In the genomic region with DNA sequence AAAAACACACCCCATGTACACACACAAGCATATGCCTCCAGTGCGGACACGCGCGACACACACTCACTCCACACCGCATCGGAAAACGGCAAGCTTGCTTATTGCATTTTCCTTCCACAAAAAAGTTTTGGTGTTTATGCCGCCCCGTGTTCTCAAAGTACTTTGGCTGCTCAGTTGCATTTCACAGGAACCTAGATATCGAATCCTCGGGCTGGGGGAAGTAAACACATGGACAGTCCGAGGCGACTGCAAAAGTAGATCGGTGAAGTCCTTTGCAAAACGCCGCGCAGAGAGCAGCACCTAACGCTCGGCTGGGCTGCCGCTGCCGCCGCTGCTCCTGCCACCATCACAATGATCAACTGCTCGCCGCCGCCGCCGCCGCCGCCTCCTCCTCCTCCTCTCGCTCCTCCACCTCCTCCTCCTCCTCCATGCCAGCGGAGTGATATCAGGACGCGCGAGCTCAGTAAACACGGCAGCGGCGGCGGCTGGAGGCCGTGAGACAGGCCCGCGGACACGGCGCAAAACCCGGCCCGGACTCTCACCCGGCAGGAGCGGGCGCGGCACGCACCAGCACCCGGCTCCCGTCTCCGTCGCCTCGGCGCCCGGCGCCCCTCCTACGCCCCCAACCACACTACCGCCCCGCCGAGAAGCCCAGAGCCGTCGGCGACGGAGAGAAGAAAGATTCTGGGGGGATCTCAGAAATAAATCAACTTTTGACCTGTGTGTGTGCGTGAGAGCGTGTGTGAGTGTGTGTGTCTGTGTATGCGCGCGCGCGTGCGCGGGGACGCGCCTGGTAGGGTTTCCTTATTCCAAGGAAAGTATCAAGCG, we compare ENCODE assay signal across 8 cellular contexts. TPM values are rescaled to one million over a fixed set of nuclear protein-coding genes. Genes with fewer than 3 reads are reported as not detected.
DNase-seq lines count a peak whose midpoint lies in the region; TF ChIP-seq lines count a peak whose summit lies in the region.

Gene MAML3, minus strand, starts transcription at position 441 of the 828 bp plus-strand sequence. CDS start 857 bp downstream, outside the sequence.

- H3K9me2 ChIP-seq in SK-N-SH = no peaks in the 10 kb centered on the region

- no peaks in the 10 kb centered on the region for H3K9me3 ChIP-seq in HEK293 (ENCODE audit: control insufficient read depth, insufficient read depth, low read depth, low read length)
- H3K9me3 ChIP-seq in SK-N-SH = no peaks in the 10 kb centered on the region
- no peaks in the 10 kb centered on the region for H3K9me3 ChIP-seq in neutrophil
- H3K9me3 ChIP-seq in stomach smooth muscle (ENCODE audit: control insufficient read depth in 2 of 2, low read length in 2 of 2) = no peaks in the 10 kb centered on the region

- TSS peak; percentile 32 for BruUV-seq in Calu3 (replicated peaks; lab: Mats Ljungman, UMichigan)

- intact Hi-C loops in Calu3 (cut with micrococcal nuclease; ENCODE audit: unreplicated experiment) = loop anchor here (2.0 to 10.0 kb wide), 3 partner anchors 57 to 171 kb away; no protein-coding TSS in a partner anchor

- H3K27me3 ChIP-seq in SK-N-SH (ENCODE audit: insufficient read depth) = no peaks in the 10 kb centered on the region
- H3K27me3 ChIP-seq in neutrophil = no peaks in the 10 kb centered on the region
- H3K27me3 ChIP-seq in stomach smooth muscle (ENCODE audit: control insufficient read depth in 1 of 2, insufficient read depth in 2 of 2, low read length in 2 of 2) = no peaks in the 10 kb centered on the region

- peak; percentile 18 to 79; a peak in 3 of 4 replicates for TF ChIP-seq EP300 in SK-N-SH (IDR thresholded peaks at IDR 0.05; ENCODE audit: borderline replicate concordance in 1 of 2, low read depth in 1 of 2, low read length in 1 of 2)

- H3K36me3 ChIP-seq in HEK293 (ENCODE audit: control insufficient read depth in 2 of 2, insufficient read depth in 1 of 2, low read length in 2 of 2) = no peaks in the 10 kb centered on the region
- H3K36me3 ChIP-seq in SK-N-SH (replicated peaks in 1 of 2; ENCODE audit: control insufficient read depth in 1 of 2, insufficient read depth in 2 of 2, low read length in 1 of 2) = no peaks in the 10 kb centered on the region
- no peaks in the 10 kb centered on the region for H3K36me3 ChIP-seq in neutrophil
- no peaks in the 10 kb centered on the region for H3K36me3 ChIP-seq in stomach smooth muscle (ENCODE audit: control insufficient read depth in 2 of 2, insufficient read depth in 2 of 2, low read length in 2 of 2)

- H3K36me3 Mint-ChIP-seq in Calu3 (ENCODE audit: insufficient read depth, unreplicated experiment) = peaks cover 47% of the 10 kb centered on the region

- WGBS in SK-N-SH (ENCODE audit: low lambda C conversion rate) = under 1% methylated on average over 63 of the region's 78 CpGs

- DNase-seq in Calu3 = peak; percentile 90
- DNase-seq in NCI-H1105 (lab: John Stamatoyannopoulos, UW) = peak; percentile 86
- peak; percentile 90 for DNase-seq in SK-N-SH
- DNase-seq in activated naive CD4-positive, alpha-beta T cell treated with anti-CD3 and anti-CD28 coated beads, Interleukin-2, amount 50 U/mL, for 16 hours = peak; percentile 84
- DNase-seq in germinal center (ENCODE audit: low spot score) = peak; percentile 63

- H3K9me3 Mint-ChIP-seq in Calu3 (ENCODE audit: low read depth, unreplicated experiment) = no peaks in the 10 kb centered on the region

- H3K4me3 ChIP-seq in HEK293 (ENCODE audit: low read depth, low read length) (peak within 1 kb of the TSS; percentile 64), SK-N-SH (ENCODE audit: low read depth in 2 of 2, low read length in 1 of 2) (peak within 1 kb of the TSS; percentile 94 to 97), neutrophil (ENCODE audit: low read depth in 1 of 2, low read length in 1 of 2) (peak within 1 kb of the TSS; percentile 92), stomach smooth muscle (ENCODE audit: low read length in 2 of 2) (peak within 1 kb of the TSS; percentile 88 to 89)

- peak within 1 kb of the TSS; percentile 99 for H3K27ac ChIP-seq in HEK293 (ENCODE audit: extremely low read depth, low read depth, low read length)
- peak within 1 kb of the TSS; percentile 98 to 99 for H3K27ac ChIP-seq in SK-N-SH (ENCODE audit: low read depth in 2 of 2, low read length in 1 of 2)
- H3K27ac ChIP-seq in neutrophil = peak within 1 kb of the TSS; percentile 100
- peak within 1 kb of the TSS; percentile 88 for H3K27ac ChIP-seq in stomach smooth muscle (ENCODE audit: low read length)

- peak within 1 kb of the TSS; percentile 93 for H3K9ac ChIP-seq in SK-N-SH
- H3K9ac ChIP-seq in stomach smooth muscle (ENCODE audit: low read length in 2 of 2) = peak within 1 kb of the TSS; percentile 86 to 91

- peak within 1 kb of the TSS; percentile 71 for H2AFZ ChIP-seq in SK-N-SH (ENCODE audit: low read depth)

- no peaks in the 10 kb centered on the region for H4K20me1 ChIP-seq in SK-N-SH (ENCODE audit: insufficient read depth)

- peak within 1 kb of the TSS; percentile 92 for H3K4me2 ChIP-seq in SK-N-SH

- H3F3A ChIP-seq in SK-N-SH (replicated peaks; ENCODE audit: insufficient read depth) = peaks cover 32% of the 10 kb centered on the region

- H3K27me3 Mint-ChIP-seq in Calu3 (ENCODE audit: unreplicated experiment) = no peaks in the 10 kb centered on the region

- POLR2A ChIA-PET in HEK293 (lab: Yijun Ruan, JAX) (interaction anchor here (0.5 to 1.2 kb wide), 3 partner anchors 98 to 143 kb away, joined by 3 read pairs; no protein-coding TSS in a partner anchor), SK-N-SH (lab: Yijun Ruan, JAX) (interaction anchor here (0.7 to 5.4 kb wide), 14 partner anchors 32 to 420 kb away, joined by 3 to 80 read pairs (median 5); no protein-coding TSS in a partner anchor)

- no peaks in the 10 kb centered on the region for H3K4me1 Mint-ChIP-seq in Calu3 (ENCODE audit: low read depth, unreplicated experiment)

- peak within 1 kb of the TSS; percentile 73 for H3K27ac Mint-ChIP-seq in Calu3 (ENCODE audit: unreplicated experiment)

- TF ChIP-seq CTCF in Calu3 (IDR thresholded peaks at IDR 0.05; ENCODE audit: unreplicated experiment) (no peak), HEK293 (tag by site-specific recombination; IDR thresholded peaks at IDR 0.05) (0 out of 2 replicates have a peak, but pooled peaks have one; percentile 15), SK-N-SH (IDR thresholded peaks at IDR 0.05) (no peak), neutrophil (IDR thresholded peaks at IDR 0.05) (peak; percentile 13)

- H3K4me3 Mint-ChIP-seq in Calu3 (ENCODE audit: low read depth, unreplicated experiment) = peak within 1 kb of the TSS; percentile 90

- CTCF ChIA-PET in Calu3 (lab: Charles Lee) = interaction anchor here (1.0 to 2.5 kb wide), 2 partner anchors 104 to 142 kb away, joined by 3 to 7 read pairs; no protein-coding TSS in a partner anchor
- CTCF ChIA-PET in HEK293 (lab: Yijun Ruan, JAX) = interaction anchor here (0.6 to 1.3 kb wide), 4 partner anchors 19 to 166 kb away, joined by 3 read pairs; no protein-coding TSS in a partner anchor
- CTCF ChIA-PET in SK-N-SH (lab: Yijun Ruan, JAX) = interaction anchor here (0.7 to 7.8 kb wide), 13 partner anchors 14 to 497 kb away, joined by 3 to 91 read pairs (median 4); no protein-coding TSS in a partner anchor

- peaks cover 11% of the 10 kb centered on the region; the same call in 1 of the 2 replicates for H3K79me2 ChIP-seq in SK-N-SH (ENCODE audit: insufficient read depth)

- H3K4me1 ChIP-seq in HEK293 (ENCODE audit: control insufficient read depth, insufficient read depth, low read length) (peaks cover 3% of the 10 kb centered on the region; the same call in 1 of the 2 replicates), SK-N-SH (ENCODE audit: control insufficient read depth in 1 of 2, insufficient read depth in 2 of 2, low read depth in 1 of 2, low read length in 1 of 2) (peaks cover 0 to 17% of the 10 kb centered on the region in 2 experiments; a peak in 2 of 4 replicates), neutrophil (ENCODE audit: control insufficient read depth in 1 of 2, insufficient read depth in 1 of 2, low read depth in 1 of 2, low read length in 1 of 2) (peaks cover 53 to 67% of the 10 kb centered on the region in 2 experiments), stomach smooth muscle (ENCODE audit: control insufficient read depth, insufficient read depth, low read length) (peaks cover 21% of the 10 kb centered on the region)

- TF ChIP-seq RAD21 in SK-N-SH (IDR thresholded peaks at IDR 0.05; ENCODE audit: low read length) = no peak; the same call in 1 of the 2 replicates

TF ChIP-seq in HEK293, 187 proteins besides CTCF, POLR2A, EP300 and RAD21 (continues in another document):
- TF ChIP-seq BCL11A (tag by site-specific recombination; IDR thresholded peaks at IDR 0.05; ENCODE audit: low read depth) (no peak), ZNF600 (tag by site-specific recombination; IDR thresholded peaks at IDR 0.05) (peak; percentile 73), ZNF157 (tag by site-specific recombination; IDR thresholded peaks at IDR 0.05) (no peak), ZBTB26 (tag by site-specific recombination; optimal IDR thresholded peaks at IDR 0.05) (peak; percentile 99)

TF ChIP-seq in SK-N-SH, 30 proteins besides CTCF, POLR2A, EP300 and RAD21 (continues in another document):
- TF ChIP-seq ELF1 (IDR thresholded peaks at IDR 0.05) (peak; percentile 50), IRF3 (IDR thresholded peaks at IDR 0.05; ENCODE audit: low read depth, low read length) (no peak), GABPA (IDR thresholded peaks at IDR 0.05; ENCODE audit: low read depth) (no peak; the same call in 1 of the 2 replicates)
- TF ChIP-seq, protein P1, sequence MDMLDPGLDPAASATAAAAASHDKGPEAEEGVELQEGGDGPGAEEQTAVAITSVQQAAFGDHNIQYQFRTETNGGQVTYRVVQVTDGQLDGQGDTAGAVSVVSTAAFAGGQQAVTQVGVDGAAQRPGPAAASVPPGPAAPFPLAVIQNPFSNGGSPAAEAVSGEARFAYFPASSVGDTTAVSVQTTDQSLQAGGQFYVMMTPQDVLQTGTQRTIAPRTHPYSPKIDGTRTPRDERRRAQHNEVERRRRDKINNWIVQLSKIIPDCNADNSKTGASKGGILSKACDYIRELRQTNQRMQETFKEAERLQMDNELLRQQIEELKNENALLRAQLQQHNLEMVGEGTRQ (IDR thresholded peaks at IDR 0.05; ENCODE audit: borderline replicate concordance, low read depth, low read length) = no peak

RNA-seq across cellular contexts. Expression of gene MAML3, which starts in this region (rescaled TPM):
- 3.8 and 4.0 TPM in 2 replicates for total RNA-seq in Calu3 (2022)
- 5.3 and 5.6 TPM in 2 replicates for polyA plus RNA-seq in SK-N-SH (2012; rRNA removed)
- 4.8 and 5.8 TPM in 2 replicates for polyA plus RNA-seq in SK-N-SH (2012; cell fraction: cytosol; rRNA removed)
- 3.7 and 5.2 TPM in 2 replicates for polyA plus RNA-seq in SK-N-SH (2012; cell fraction: nucleus; rRNA removed)

Comparison
In these comparisons a context has a peak if more than half of its experiments do, and no peak if none do; other contexts are left out.
1. Peak in every context shown above with its lines: DNase-seq, H3K4me3 ChIP-seq and H3K27ac ChIP-seq.
2. CTCF ChIP-seq: peak in HEK293 (single experiment) and neutrophil (single experiment); none in Calu3 (single experiment) and SK-N-SH (single experiment).